ENCODE assay signal across 1 cellular context in genomic region chr6:39772559-39773283, GRCh38.
TF ChIP-seq lines count a peak whose summit lies in the region.

No MANE protein-coding gene starts in this region.

TF ChIP-seq in IMR-90, 13 proteins besides CTCF, POLR2A, EP300 and RAD21:
- no peak for TF ChIP-seq USF2 (IDR thresholded peaks at IDR 0.05; ENCODE audit: low read depth, low read length)
- no peak for TF ChIP-seq BHLHE40 (IDR thresholded peaks at IDR 0.05; ENCODE audit: low read depth, low read length)
- TF ChIP-seq RCOR1 (IDR thresholded peaks at IDR 0.05; ENCODE audit: insufficient replicate concordance, low read length), result peak; percentile 56
- TF ChIP-seq NFE2L2 (IDR thresholded peaks at IDR 0.05; ENCODE audit: low read depth, low read length), result no peak
- no peak for TF ChIP-seq ELK1 (IDR thresholded peaks at IDR 0.05; ENCODE audit: borderline replicate concordance, low read depth, low read length)
- 0 out of 2 replicates have a peak, but pooled peaks have one; percentile 45 for TF ChIP-seq FOS (IDR thresholded peaks at IDR 0.05; ENCODE audit: low read depth, low read length)
- no peak for TF ChIP-seq CEBPB (IDR thresholded peaks at IDR 0.05; ENCODE audit: low read depth, low read length)
- no peak for TF ChIP-seq MXI1 (IDR thresholded peaks at IDR 0.05; ENCODE audit: borderline replicate concordance, low read depth, low read length)
- no peak for TF ChIP-seq MAFK (IDR thresholded peaks at IDR 0.05; ENCODE audit: low read depth, low read length)
- no peak for TF ChIP-seq MAZ (IDR thresholded peaks at IDR 0.05; ENCODE audit: borderline replicate concordance, low read depth, low read length)
- no peak for TF ChIP-seq RFX5 (IDR thresholded peaks at IDR 0.05; ENCODE audit: low read depth, low read length)
- TF ChIP-seq CHD1 (IDR thresholded peaks at IDR 0.05; ENCODE audit: low read depth, low read length), result no peak
- TF ChIP-seq SMC3 (IDR thresholded peaks at IDR 0.05; ENCODE audit: low read depth, low read length), result no peak
